Comparison of ENCODE assay signal across 1 cellular context in genomic region chr2:86446060-86446459, GRCh38.
TF ChIP-seq lines count a peak whose summit lies in the region.

No MANE protein-coding gene starts in this region.

TF ChIP-seq in liver, 16 proteins besides CTCF, POLR2A, EP300 and RAD21 (continued from another document):
- no peak for TF ChIP-seq REST (IDR thresholded peaks at IDR 0.05)
- no peak for TF ChIP-seq GABPA (IDR thresholded peaks at IDR 0.05 in 1 of 2, conservative IDR thresholded peaks at IDR 0.05 in 1 of 2)
- peak; percentile 37 for TF ChIP-seq FOXA2 (IDR thresholded peaks at IDR 0.05)
- TF ChIP-seq ATF3 (IDR thresholded peaks at IDR 0.05): no peak
- TF ChIP-seq TAF1 (conservative IDR thresholded peaks at IDR 0.05): no peak
- no peak for TF ChIP-seq HNF4G (IDR thresholded peaks at IDR 0.05)
TF ChIP-seq in liver: peak in this region for 7.
